ENCODE assay signal across 1 cellular context in the genomic region with DNA sequence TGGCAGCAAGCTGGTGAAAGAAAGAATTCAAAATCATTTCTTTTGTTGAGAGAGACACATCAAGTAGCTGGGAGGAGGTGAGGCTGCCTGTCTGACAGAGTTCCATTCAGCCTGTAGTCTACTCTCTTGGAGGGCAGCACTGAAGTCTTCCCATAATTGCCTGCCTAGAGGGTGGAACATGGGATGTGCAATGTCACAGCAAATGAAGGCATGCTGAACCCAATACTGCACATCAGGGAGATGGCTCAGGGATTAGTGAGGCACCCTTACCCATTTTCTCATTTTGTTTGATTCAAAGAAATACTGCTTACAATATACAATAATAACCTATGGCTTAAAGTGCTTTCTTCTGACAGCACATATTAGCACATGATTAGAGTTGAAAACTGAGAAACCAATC.
TF ChIP-seq lines count a peak whose summit lies in the region.

No MANE protein-coding gene starts in this region.

TF ChIP-seq in GM23338, 12 proteins besides CTCF, POLR2A, EP300 and RAD21 (continued from another document):
- TF ChIP-seq, protein P1, sequence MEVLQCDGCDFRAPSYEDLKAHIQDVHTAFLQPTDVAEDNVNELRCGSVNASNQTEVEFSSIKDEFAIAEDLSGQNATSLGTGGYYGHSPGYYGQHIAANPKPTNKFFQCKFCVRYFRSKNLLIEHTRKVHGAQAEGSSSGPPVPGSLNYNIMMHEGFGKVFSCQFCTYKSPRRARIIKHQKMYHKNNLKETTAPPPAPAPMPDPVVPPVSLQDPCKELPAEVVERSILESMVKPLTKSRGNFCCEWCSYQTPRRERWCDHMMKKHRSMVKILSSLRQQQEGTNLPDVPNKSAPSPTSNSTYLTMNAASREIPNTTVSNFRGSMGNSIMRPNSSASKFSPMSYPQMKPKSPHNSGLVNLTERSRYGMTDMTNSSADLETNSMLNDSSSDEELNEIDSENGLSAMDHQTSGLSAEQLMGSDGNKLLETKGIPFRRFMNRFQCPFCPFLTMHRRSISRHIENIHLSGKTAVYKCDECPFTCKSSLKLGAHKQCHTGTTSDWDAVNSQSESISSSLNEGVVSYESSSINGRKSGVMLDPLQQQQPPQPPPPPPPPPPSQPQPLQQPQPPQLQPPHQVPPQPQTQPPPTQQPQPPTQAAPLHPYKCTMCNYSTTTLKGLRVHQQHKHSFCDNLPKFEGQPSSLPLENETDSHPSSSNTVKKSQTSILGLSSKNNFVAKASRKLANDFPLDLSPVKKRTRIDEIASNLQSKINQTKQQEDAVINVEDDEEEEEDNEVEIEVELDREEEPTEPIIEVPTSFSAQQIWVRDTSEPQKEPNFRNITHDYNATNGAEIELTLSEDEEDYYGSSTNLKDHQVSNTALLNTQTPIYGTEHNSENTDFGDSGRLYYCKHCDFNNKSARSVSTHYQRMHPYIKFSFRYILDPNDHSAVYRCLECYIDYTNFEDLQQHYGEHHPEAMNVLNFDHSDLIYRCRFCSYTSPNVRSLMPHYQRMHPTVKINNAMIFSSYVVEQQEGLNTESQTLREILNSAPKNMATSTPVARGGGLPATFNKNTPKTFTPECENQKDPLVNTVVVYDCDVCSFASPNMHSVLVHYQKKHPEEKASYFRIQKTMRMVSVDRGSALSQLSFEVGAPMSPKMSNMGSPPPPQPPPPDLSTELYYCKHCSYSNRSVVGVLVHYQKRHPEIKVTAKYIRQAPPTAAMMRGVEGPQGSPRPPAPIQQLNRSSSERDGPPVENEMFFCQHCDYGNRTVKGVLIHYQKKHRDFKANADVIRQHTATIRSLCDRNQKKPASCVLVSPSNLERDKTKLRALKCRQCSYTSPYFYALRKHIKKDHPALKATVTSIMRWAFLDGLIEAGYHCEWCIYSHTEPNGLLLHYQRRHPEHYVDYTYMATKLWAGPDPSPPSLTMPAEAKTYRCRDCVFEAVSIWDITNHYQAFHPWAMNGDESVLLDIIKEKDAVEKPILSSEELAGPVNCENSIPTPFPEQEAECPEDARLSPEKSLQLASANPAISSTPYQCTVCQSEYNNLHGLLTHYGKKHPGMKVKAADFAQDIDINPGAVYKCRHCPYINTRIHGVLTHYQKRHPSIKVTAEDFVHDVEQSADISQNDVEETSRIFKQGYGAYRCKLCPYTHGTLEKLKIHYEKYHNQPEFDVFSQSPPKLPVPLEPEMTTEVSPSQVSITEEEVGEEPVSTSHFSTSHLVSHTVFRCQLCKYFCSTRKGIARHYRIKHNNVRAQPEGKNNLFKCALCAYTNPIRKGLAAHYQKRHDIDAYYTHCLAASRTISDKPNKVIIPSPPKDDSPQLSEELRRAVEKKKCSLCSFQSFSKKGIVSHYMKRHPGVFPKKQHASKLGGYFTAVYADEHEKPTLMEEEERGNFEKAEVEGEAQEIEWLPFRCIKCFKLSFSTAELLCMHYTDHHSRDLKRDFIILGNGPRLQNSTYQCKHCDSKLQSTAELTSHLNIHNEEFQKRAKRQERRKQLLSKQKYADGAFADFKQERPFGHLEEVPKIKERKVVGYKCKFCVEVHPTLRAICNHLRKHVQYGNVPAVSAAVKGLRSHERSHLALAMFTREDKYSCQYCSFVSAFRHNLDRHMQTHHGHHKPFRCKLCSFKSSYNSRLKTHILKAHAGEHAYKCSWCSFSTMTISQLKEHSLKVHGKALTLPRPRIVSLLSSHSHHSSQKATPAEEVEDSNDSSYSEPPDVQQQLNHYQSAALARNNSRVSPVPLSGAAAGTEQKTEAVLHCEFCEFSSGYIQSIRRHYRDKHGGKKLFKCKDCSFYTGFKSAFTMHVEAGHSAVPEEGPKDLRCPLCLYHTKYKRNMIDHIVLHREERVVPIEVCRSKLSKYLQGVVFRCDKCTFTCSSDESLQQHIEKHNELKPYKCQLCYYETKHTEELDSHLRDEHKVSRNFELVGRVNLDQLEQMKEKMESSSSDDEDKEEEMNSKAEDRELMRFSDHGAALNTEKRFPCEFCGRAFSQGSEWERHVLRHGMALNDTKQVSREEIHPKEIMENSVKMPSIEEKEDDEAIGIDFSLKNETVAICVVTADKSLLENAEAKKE (CRISPR knock-in tag; IDR thresholded peaks at IDR 0.05): no peak
- TF ChIP-seq EZH2 (IDR thresholded peaks at IDR 0.05; ENCODE audit: low read depth, unreplicated experiment): no peak
- no peak for TF ChIP-seq NANOG (IDR thresholded peaks at IDR 0.05; ENCODE audit: borderline replicate concordance)
- no peak for TF ChIP-seq JUNB (IDR thresholded peaks at IDR 0.05; ENCODE audit: unreplicated experiment)
- no peak for TF ChIP-seq ZNF114 (CRISPR knock-in tag; IDR thresholded peaks at IDR 0.05)
- TF ChIP-seq, protein P2, sequence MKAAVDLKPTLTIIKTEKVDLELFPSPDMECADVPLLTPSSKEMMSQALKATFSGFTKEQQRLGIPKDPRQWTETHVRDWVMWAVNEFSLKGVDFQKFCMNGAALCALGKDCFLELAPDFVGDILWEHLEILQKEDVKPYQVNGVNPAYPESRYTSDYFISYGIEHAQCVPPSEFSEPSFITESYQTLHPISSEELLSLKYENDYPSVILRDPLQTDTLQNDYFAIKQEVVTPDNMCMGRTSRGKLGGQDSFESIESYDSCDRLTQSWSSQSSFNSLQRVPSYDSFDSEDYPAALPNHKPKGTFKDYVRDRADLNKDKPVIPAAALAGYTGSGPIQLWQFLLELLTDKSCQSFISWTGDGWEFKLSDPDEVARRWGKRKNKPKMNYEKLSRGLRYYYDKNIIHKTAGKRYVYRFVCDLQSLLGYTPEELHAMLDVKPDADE (IDR thresholded peaks at IDR 0.05): no peak
- TF ChIP-seq ZNF331 (CRISPR knock-in tag; IDR thresholded peaks at IDR 0.05; ENCODE audit: low read depth): no peak
- TF ChIP-seq, protein P3, sequence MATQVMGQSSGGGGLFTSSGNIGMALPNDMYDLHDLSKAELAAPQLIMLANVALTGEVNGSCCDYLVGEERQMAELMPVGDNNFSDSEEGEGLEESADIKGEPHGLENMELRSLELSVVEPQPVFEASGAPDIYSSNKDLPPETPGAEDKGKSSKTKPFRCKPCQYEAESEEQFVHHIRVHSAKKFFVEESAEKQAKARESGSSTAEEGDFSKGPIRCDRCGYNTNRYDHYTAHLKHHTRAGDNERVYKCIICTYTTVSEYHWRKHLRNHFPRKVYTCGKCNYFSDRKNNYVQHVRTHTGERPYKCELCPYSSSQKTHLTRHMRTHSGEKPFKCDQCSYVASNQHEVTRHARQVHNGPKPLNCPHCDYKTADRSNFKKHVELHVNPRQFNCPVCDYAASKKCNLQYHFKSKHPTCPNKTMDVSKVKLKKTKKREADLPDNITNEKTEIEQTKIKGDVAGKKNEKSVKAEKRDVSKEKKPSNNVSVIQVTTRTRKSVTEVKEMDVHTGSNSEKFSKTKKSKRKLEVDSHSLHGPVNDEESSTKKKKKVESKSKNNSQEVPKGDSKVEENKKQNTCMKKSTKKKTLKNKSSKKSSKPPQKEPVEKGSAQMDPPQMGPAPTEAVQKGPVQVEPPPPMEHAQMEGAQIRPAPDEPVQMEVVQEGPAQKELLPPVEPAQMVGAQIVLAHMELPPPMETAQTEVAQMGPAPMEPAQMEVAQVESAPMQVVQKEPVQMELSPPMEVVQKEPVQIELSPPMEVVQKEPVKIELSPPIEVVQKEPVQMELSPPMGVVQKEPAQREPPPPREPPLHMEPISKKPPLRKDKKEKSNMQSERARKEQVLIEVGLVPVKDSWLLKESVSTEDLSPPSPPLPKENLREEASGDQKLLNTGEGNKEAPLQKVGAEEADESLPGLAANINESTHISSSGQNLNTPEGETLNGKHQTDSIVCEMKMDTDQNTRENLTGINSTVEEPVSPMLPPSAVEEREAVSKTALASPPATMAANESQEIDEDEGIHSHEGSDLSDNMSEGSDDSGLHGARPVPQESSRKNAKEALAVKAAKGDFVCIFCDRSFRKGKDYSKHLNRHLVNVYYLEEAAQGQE (IDR thresholded peaks at IDR 0.05; ENCODE audit: unreplicated experiment): no peak
TF ChIP-seq in GM23338: peak in this region for 0.
